8 cellular contexts compared by ENCODE assay signal in genomic region chr16:30748634-30749445, GRCh38. TPM values are rescaled to one million over a fixed set of nuclear protein-coding genes. Genes with fewer than 3 reads are reported as not detected.
DNase-seq lines count a peak whose midpoint lies in the region; ATAC-seq lines count a peak whose summit lies in the region.

No MANE protein-coding gene starts in this region.

- H3K27ac ChIP-seq in GM23248 (no peak overlapping the region), stomach smooth muscle (ENCODE audit: low read length) (peak overlapping the region; percentile 24)

- WGBS in GM23248 (ENCODE audit: low coverage in 1 of 2, low lambda C conversion rate in 2 of 2, missing lambda C conversion rate in 2 of 2), 2 experiments: 20 to 23% methylated on average over 28 to 30 of the region's 36 CpGs

- peak overlapping the region; percentile 72 for H3K9ac ChIP-seq in GM23248
- H3K9ac ChIP-seq in stomach smooth muscle (ENCODE audit: low read length in 2 of 2): peak overlapping the region in 1 of 2 donors; percentile 57

- H3K9me3 ChIP-seq in GM23248 (ENCODE audit: low read depth): no peaks in the 10 kb centered on the region
- H3K9me3 ChIP-seq in stomach smooth muscle (ENCODE audit: control insufficient read depth in 2 of 2, low read length in 2 of 2): no peaks in the 10 kb centered on the region

- peaks cover 10% of the 10 kb centered on the region for H3K4me1 ChIP-seq in GM23248 (ENCODE audit: insufficient read depth)
- peaks cover 8% of the 10 kb centered on the region for H3K4me1 ChIP-seq in stomach smooth muscle (ENCODE audit: control insufficient read depth, insufficient read depth, low read length)

- H3K4me1 Mint-ChIP-seq in central memory CD8-positive, alpha-beta T cell: peaks cover 36% of the 10 kb centered on the region

- peak overlapping the region; percentile 72 for H3K4me3 ChIP-seq in GM23248
- peak overlapping the region; percentile 69 to 81 for H3K4me3 ChIP-seq in stomach smooth muscle (ENCODE audit: low read length in 2 of 2)

- peaks cover 9% of the 10 kb centered on the region; the same call in 1 of the 2 replicates for H3K36me3 ChIP-seq in GM23248 (ENCODE audit: low read depth)
- H3K36me3 ChIP-seq in stomach smooth muscle (ENCODE audit: control insufficient read depth in 2 of 2, insufficient read depth in 2 of 2, low read length in 2 of 2): peaks cover 19 to 24% of the 10 kb centered on the region in 2 donors

- peak overlapping the region; percentile 90 for H3K4me3 Mint-ChIP-seq in central memory CD8-positive, alpha-beta T cell

- H3K27ac Mint-ChIP-seq in central memory CD8-positive, alpha-beta T cell (ENCODE audit: low read depth): peak overlapping the region; percentile 86

- H3F3A ChIP-seq in GM23248 (ENCODE audit: insufficient read depth): peaks cover 28% of the 10 kb centered on the region

- no peaks in the 10 kb centered on the region for H3K9me3 Mint-ChIP-seq in central memory CD8-positive, alpha-beta T cell

- no peaks in the 10 kb centered on the region for H3K27me3 Mint-ChIP-seq in central memory CD8-positive, alpha-beta T cell

- H3K79me2 ChIP-seq in GM23248 (ENCODE audit: insufficient read depth): peaks cover 19% of the 10 kb centered on the region

- in situ Hi-C loops in GM23248 (cut with MboI): no loop called here

- ATAC-seq in central memory CD8-positive, alpha-beta T cell (replicated peaks; ENCODE audit: extremely low read depth, poor library complexity, severe bottlenecking): peak; percentile 6
- ATAC-seq in HG02970 (IDR thresholded peaks at IDR 0.05; ENCODE audit: low FRiP score, unreplicated experiment): no peak
- no peak for ATAC-seq in GM18873 (IDR thresholded peaks at IDR 0.05; ENCODE audit: low FRiP score, unreplicated experiment)

- peak overlapping the region; percentile 24 for H3K4me2 ChIP-seq in GM23248 (ENCODE audit: unreplicated experiment)

- H3K27me3 ChIP-seq in GM23248 (replicated peaks; ENCODE audit: insufficient read depth) (no peaks in the 10 kb centered on the region), stomach smooth muscle (ENCODE audit: control insufficient read depth in 1 of 2, insufficient read depth in 2 of 2, low read length in 2 of 2) (no peaks in the 10 kb centered on the region)

- peaks cover 33% of the 10 kb centered on the region for H3K36me3 Mint-ChIP-seq in central memory CD8-positive, alpha-beta T cell (ENCODE audit: insufficient read depth)

- DNase-seq in ELF-1 (ENCODE audit: low read depth, low spot score) (peak; percentile 34), GM23248 (peak; percentile 74), RKO (ENCODE audit: low spot score) (peak; percentile 76), left kidney (ENCODE audit: low read depth, low spot score) (peak; percentile 79)
- no peak for DNase-seq in central memory CD8-positive, alpha-beta T cell (ENCODE audit: low spot score in 2 of 2)

- H3K9me2 ChIP-seq in GM23248 (ENCODE audit: insufficient read depth): no peaks in the 10 kb centered on the region

- H2AFZ ChIP-seq in GM23248: no peak overlapping the region

- H4K20me1 ChIP-seq in GM23248 (ENCODE audit: insufficient read depth): no peaks in the 10 kb centered on the region

RNA-seq across cellular contexts. Expression of gene PHKG2, which starts 0.6 kb away (rescaled TPM):
- 12.5 and 19.9 TPM in 2 replicates for total RNA-seq in GM23248 (2014; rRNA removed; shearing (Covaris generic))
- polyA plus RNA-seq in GM23248 (2016; fragmentation: Nextera tagmentation; extraction: Ambion mirVana): 15.7 and 17.0 TPM in 2 replicates

RNA-seq across cellular contexts. Expression of gene CFAP119, which starts 13.0 kb away (rescaled TPM):
- 0.89 and 2.7 TPM in 2 replicates for total RNA-seq in GM23248 (2014; rRNA removed; shearing (Covaris generic))
- polyA plus RNA-seq in GM23248 (2016; fragmentation: Nextera tagmentation; extraction: Ambion mirVana): 4.1 and 4.6 TPM in 2 replicates

RNA-seq across cellular contexts. Expression of gene RNF40, which starts 13.3 kb away (rescaled TPM):
- 97.9 and 99.0 TPM in 2 replicates for total RNA-seq in GM23248 (2014; rRNA removed; shearing (Covaris generic))
- 71.2 and 71.5 TPM in 2 replicates for polyA plus RNA-seq in GM23248 (2016; fragmentation: Nextera tagmentation; extraction: Ambion mirVana)

RNA-seq across cellular contexts. Expression of gene ZNF629, which starts 38.2 kb away (rescaled TPM):
- 12.2 and 19.3 TPM in 2 replicates for total RNA-seq in GM23248 (2014; rRNA removed; shearing (Covaris generic))
- 4.8 and 5.0 TPM in 2 replicates for polyA plus RNA-seq in GM23248 (2016; fragmentation: Nextera tagmentation; extraction: Ambion mirVana)

RNA-seq across cellular contexts. Expression of gene SRCAP, which starts 49.9 kb away (rescaled TPM):
- 9.1 and 14.3 TPM in 2 replicates for total RNA-seq in GM23248 (2014; rRNA removed; shearing (Covaris generic))
- 22.8 and 23.7 TPM in 2 replicates for polyA plus RNA-seq in GM23248 (2016; fragmentation: Nextera tagmentation; extraction: Ambion mirVana)

Comparison
In these comparisons a context has a peak if more than half of its experiments do, and no peak if none do; other contexts are left out.
1. DNase-seq: peak in ELF-1 (single experiment), GM23248 (single experiment), RKO (single experiment) and left kidney (single experiment); none in central memory CD8-positive, alpha-beta T cell (0 of 2).